In genomic region chr16:10181196-10182162, GRCh38 we compare ENCODE assay signal across 8 cellular contexts. TPM values are rescaled to one million over a fixed set of nuclear protein-coding genes. Genes with fewer than 3 reads are reported as not detected.
DNase-seq lines count a peak whose midpoint lies in the region; TF ChIP-seq lines count a peak whose summit lies in the region.

No MANE protein-coding gene starts in this region.

- H3F3A ChIP-seq in smooth muscle cell (ENCODE audit: low read depth), result no peaks in the 10 kb centered on the region

- WGBS in smooth muscle cell (ENCODE audit: low lambda C conversion rate), result 3% methylated on average over 79 of the region's 85 CpGs

- H3K36me3 ChIP-seq in smooth muscle cell (ENCODE audit: low read depth) (no peaks in the 10 kb centered on the region), SJCRH30 (no peaks in the 10 kb centered on the region)

- H4K20me1 ChIP-seq in smooth muscle cell (ENCODE audit: low read depth), result no peaks in the 10 kb centered on the region

- no peaks in the 10 kb centered on the region; the same call in 1 of the 2 replicates for H3K9me3 Mint-ChIP-seq in HFFc6

- H3K4me1 ChIP-seq in smooth muscle cell (ENCODE audit: low read depth) (peaks cover 14% of the 10 kb centered on the region), SJCRH30 (no peaks in the 10 kb centered on the region)

- peak overlapping the region; percentile 87 for H3K4me2 ChIP-seq in smooth muscle cell

- H3K27me3 Mint-ChIP-seq in HFFc6 (ENCODE audit: insufficient read depth), result peaks cover 27% of the 10 kb centered on the region

- H3K27ac Mint-ChIP-seq in HFFc6, result no peak overlapping the region

- TF ChIP-seq CTCF in HFFc6 (IDR thresholded peaks at IDR 0.05) (peak; percentile 98), smooth muscle cell (IDR thresholded peaks at IDR 0.05; ENCODE audit: borderline replicate concordance, insufficient read depth, poor library complexity, severe bottlenecking) (peak; percentile 91)

- H3K4me3 ChIP-seq in GM08714 (ENCODE audit: low read length), result peak overlapping the region; percentile 6; the same call in 1 of the 2 replicates
- peak overlapping the region; percentile 45 for H3K4me3 ChIP-seq in smooth muscle cell
- no peak overlapping the region for H3K4me3 ChIP-seq in SJCRH30

- H3K36me3 Mint-ChIP-seq in HFFc6 (ENCODE audit: low read depth), result peaks cover 8% of the 10 kb centered on the region

- H3K79me2 ChIP-seq in smooth muscle cell (ENCODE audit: low read depth), result no peaks in the 10 kb centered on the region

- peaks cover 76% of the 10 kb centered on the region for H3K27me3 ChIP-seq in smooth muscle cell (ENCODE audit: low read depth)
- H3K27me3 ChIP-seq in SJCRH30, result no peaks in the 10 kb centered on the region

- no peaks in the 10 kb centered on the region for H3K9me3 ChIP-seq in smooth muscle cell (replicated peaks; ENCODE audit: low read depth)
- no peaks in the 10 kb centered on the region for H3K9me3 ChIP-seq in SJCRH30 (replicated peaks)

- peaks cover 10% of the 10 kb centered on the region for H3K4me1 Mint-ChIP-seq in HFFc6 (ENCODE audit: low read depth)

- no peak overlapping the region for H3K4me3 Mint-ChIP-seq in HFFc6

- no peak overlapping the region for H3K9ac ChIP-seq in smooth muscle cell (ENCODE audit: low read depth)

- peak overlapping the region; percentile 34 for H2AFZ ChIP-seq in smooth muscle cell (ENCODE audit: low read depth)

- H3K27ac ChIP-seq in caudate nucleus (ENCODE audit: low read depth, low read length), result peak overlapping the region; percentile 62
- no peak overlapping the region for H3K27ac ChIP-seq in smooth muscle cell (ENCODE audit: low read depth)
- H3K27ac ChIP-seq in SJCRH30, result no peak overlapping the region

- DNase-seq in HFFc6 (peak; percentile 25), RPMI8226 (peak; percentile 57), caudate nucleus (lab: John Stamatoyannopoulos, UW) (peak in 59 of 61 donors; percentile 11 to 85 (median 63)), islet precursor cell (peak; percentile 91), smooth muscle cell (lab: John Stamatoyannopoulos, UW; ENCODE audit: unreplicated experiment) (peak; percentile 26), SJCRH30 (no peak), GF-D8 (lab: John Stamatoyannopoulos, UW) (no peak)

RNA-seq across cellular contexts. Expression of gene GRIN2A, which starts 0.7 kb away (rescaled TPM):
- under 1 TPM in 5 of 6 experiments, not detected in 1; 0.02 to 0.18 (median 0.08) TPM for total RNA-seq in HFFc6 (2021; fragmentation: NEBNext Ultra II Directional; extraction: Animal tissue kit (Norgen Biotek cat#: 25700))
- total RNA-seq in smooth muscle cell, result 0.13 and 0.36 TPM in 2 replicates
- polyA plus RNA-seq in smooth muscle cell, result 0.02 and 0.04 TPM in 2 replicates
- total RNA-seq in SJCRH30 (2014; rRNA removed; shearing (Covaris generic)), result 0.38 TPM in 1 of 2 replicates, not detected in the other

Comparison
In these comparisons a context has a peak if more than half of its experiments do, and no peak if none do; other contexts are left out.
1. DNase-seq: peak in HFFc6 (single experiment), RPMI8226 (single experiment), caudate nucleus (59 of 61), islet precursor cell (single experiment) and smooth muscle cell (single experiment); none in SJCRH30 (0 of 2) and GF-D8 (single experiment).